In the genomic region with DNA sequence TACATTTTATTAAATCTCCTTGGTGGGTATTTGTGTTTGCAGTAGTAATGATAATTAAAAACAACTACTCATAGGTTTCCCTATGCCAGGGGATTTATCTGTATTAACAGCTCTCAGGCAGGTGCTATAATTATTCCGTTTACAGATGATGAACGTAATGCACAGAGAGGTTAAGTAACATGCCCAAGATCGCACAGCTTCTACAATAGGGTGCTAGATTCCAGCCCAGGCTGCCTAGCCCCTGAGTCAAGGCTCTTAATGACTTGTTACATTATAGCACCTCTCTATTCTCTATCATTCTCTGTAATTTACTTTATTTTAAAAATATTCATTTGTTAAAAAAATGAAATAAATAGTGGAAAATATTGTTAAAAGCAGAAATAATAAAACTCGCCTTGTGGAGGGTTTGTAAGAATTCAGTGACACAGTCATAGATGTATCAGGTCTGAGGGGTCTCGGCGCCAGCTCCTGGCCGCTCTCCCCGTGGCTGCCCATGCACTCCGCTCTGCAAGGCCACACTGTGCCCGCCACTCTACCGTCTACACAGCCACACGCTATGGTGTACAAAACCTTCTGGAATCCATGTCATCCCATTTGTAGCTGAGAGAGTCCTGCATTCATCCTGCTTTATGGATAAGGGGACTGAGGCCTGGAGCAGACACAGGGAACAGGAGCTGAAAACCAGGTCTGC, we compare ENCODE assay signal across 9 cellular contexts.
"Had no signal": no experiment of that assay in that cellular context is flagged by ENCODE, and none has a peak within 500 bp of the region (broad histone marks: within the 10 kb centered on the region; RNA-seq: fewer than 3 reads in every experiment).

No MANE protein-coding gene starts in this region.

- H3K27ac Mint-ChIP-seq: IgD-negative memory B cell had no signal

- H3K4me3 Mint-ChIP-seq: H9, IgD-negative memory B cell had no signal

- H3K9ac ChIP-seq: GM23248 had no signal

- H3K4me3 ChIP-seq: GM23248 had no signal

- H3K36me3 Mint-ChIP-seq: IgD-negative memory B cell had no signal

- DNase-seq: GM23248, GOT3, H9, HCEC 1CT, KG1 had no signal

- H2AFZ ChIP-seq: GM23248 had no signal

- H3K4me1 Mint-ChIP-seq: IgD-negative memory B cell had no signal

- ATAC-seq: HepG2 had no signal

- FAIRE-seq: H54, HepG2 had no signal

- H3K27ac ChIP-seq: GM23248, HL-60 had no signal
